In the genomic region with DNA sequence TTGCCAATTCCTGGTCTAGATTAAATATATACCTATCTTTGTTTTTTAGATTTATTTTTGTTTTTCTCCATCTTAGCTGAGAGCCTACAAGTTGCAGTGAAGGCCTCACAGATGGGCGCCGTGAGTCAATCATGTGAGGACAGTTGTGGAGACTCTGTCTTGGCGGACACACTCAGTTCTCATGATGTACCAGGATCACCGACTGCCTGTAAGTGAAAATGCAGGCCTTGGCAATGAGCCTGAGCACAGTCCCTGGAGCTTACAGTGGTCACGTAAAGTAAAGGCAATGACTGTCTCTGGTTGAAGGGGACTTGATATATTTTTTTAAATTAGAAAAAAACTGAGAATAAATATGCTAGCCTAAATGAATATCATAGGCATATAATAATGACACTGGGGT, we compare ENCODE assay signal across 22 cellular contexts.
"Had no signal": no experiment of that assay in that cellular context is flagged by ENCODE, and none has a peak within 500 bp of the region (broad histone marks: within the 10 kb centered on the region; RNA-seq: fewer than 3 reads in every experiment).

No MANE protein-coding gene starts in this region.

- H3K4me3 ChIP-seq: ovary, prostate gland, spleen, tibial nerve had no signal

- H3K27me3 ChIP-seq: ovary, tibial nerve had no signal

- H3K4me1 ChIP-seq: prostate gland had no signal

- DNase-seq: activated CD4-positive, alpha-beta T cell treated with anti-CD3 and anti-CD28 coated beads for 36 hours; activated CD4-positive, alpha-beta T cell treated with anti-CD3 and anti-CD28 coated beads, Interleukin-2, amount 50 U/mL, for 48 hours; activated CD4-positive, CD25-positive, alpha-beta regulatory T cell; activated CD8-positive, alpha-beta memory T cell treated with anti-CD3 and anti-CD28 coated beads for 24 hours; activated effector memory CD4-positive, alpha-beta T cell treated with Interleukin-2 at 50 U/mL for 16 hours; activated naive CD4-positive, alpha-beta T cell treated with Interleukin-2 at 50 U/mL for 16 hours; dermis blood vessel endothelial cell; effector CD4-positive, alpha-beta T cell; head of caudate nucleus; mammary epithelial cell; naive B cell; ovary; retina; spleen; stimulated activated naive CD4-positive, alpha-beta T cell treated with Interleukin-2 at 50 U/mL for 16 hours; T-helper 1 cell had no signal

- H3K9me3 ChIP-seq: ovary, prostate gland, spleen, tibial nerve had no signal

- H3K36me3 ChIP-seq: ovary, prostate gland, spleen had no signal

- H3K4me1 Mint-ChIP-seq: naive B cell had no signal

- H3K27ac Mint-ChIP-seq: activated CD4-positive, alpha-beta T cell treated with anti-CD3 and anti-CD28 coated beads for 36 hours; activated naive CD8-positive, alpha-beta T cell; mesothelial cell of epicardium; naive B cell; T-helper 2 cell treated with Interferon-gamma antibody and Interleukin-4, amounts not matched to agents 5 μg/mL and 100 μg/mL, for 36 hours had no signal

- H3K36me3 Mint-ChIP-seq: activated naive CD8-positive, alpha-beta T cell; mesothelial cell of epicardium; naive B cell had no signal

- H3K4me3 Mint-ChIP-seq: activated CD4-positive, alpha-beta T cell treated with anti-CD3 and anti-CD28 coated beads for 36 hours; activated naive CD8-positive, alpha-beta T cell; mesothelial cell of epicardium; naive B cell; T-helper 2 cell treated with Interferon-gamma antibody and Interleukin-4, amounts not matched to agents 5 μg/mL and 100 μg/mL, for 36 hours had no signal

- ATAC-seq: activated CD4-positive, alpha-beta T cell treated with anti-CD3 and anti-CD28 coated beads for 36 hours had no signal

- H3K9me3 Mint-ChIP-seq: mesothelial cell of epicardium; naive B cell; T-helper 2 cell treated with Interferon-gamma antibody and Interleukin-4, amounts not matched to agents 5 μg/mL and 100 μg/mL, for 36 hours had no signal

- H3K27ac ChIP-seq: epithelial cell of prostate, ovary, prostate gland, spleen had no signal
